Comparison of ENCODE assay signal across 14 cellular contexts in the genomic region with DNA sequence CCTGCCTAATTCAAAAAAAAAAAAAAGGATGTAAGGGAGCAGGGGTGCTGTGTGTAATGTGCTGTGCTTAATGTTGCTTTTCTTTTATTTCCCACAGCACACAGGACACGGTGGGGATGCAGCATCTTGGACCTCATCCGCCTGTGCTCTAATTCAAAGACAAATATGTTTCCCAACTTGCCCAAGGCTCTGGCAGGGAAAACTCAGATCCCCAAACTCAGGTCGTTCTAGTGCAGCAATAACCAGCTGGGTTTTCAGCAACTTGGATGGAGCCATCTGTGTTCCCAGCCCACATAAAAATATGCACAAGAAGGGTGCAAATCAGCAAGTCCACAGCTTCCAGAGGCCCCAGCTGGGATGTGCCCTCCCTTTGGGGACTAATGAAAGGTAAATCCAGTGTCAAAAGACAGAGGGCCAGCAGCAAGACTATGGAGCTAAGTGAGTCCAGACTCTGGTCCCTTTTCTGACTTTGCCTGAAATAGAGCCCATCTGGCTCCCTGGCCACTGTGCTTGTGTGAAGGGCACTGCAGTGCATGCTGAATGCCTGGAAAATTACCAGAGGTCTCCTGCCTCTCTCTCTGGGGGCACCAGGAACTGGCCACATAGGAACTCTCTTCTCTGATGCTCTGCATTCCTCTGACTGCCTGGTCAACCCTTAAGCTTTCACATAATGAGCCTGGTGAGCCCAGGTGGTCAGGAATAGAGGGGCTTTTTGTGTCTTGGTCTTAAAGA.
DNase-seq lines count a peak whose midpoint lies in the region; ATAC-seq, FAIRE-seq and TF ChIP-seq lines count a peak whose summit lies in the region.
"Had no signal": no experiment of that assay in that cellular context is flagged by ENCODE, and none has a peak within 500 bp of the region (broad histone marks: within the 10 kb centered on the region; RNA-seq: fewer than 3 reads in every experiment).

No MANE protein-coding gene starts in this region.

- H3K4me2 ChIP-seq in H1 (ENCODE audit: insufficient read depth in 1 of 2, low read depth in 2 of 2, low read length in 2 of 2) = no peak overlapping the region

- H3K36me3 ChIP-seq in ACC112 (ENCODE audit: insufficient read depth, low read length) = no peaks in the 10 kb centered on the region
- H3K36me3 ChIP-seq in H1 (ENCODE audit: control insufficient read depth in 2 of 4, insufficient read depth in 4 of 4, low read length in 3 of 4) = no peaks in the 10 kb centered on the region
- no peaks in the 10 kb centered on the region for H3K36me3 ChIP-seq in mesodermal cell (ENCODE audit: control insufficient read depth, insufficient read depth, low read length)
- no peaks in the 10 kb centered on the region for H3K36me3 ChIP-seq in prostate gland

- H3K27ac ChIP-seq in ACC112 (ENCODE audit: low read depth, low read length) (peak overlapping the region; percentile 15; the same call in 1 of the 2 replicates), H1 (ENCODE audit: low read depth, low read length) (no peak overlapping the region), mesodermal cell (ENCODE audit: low read depth, low read length, severe bottlenecking) (peak overlapping the region; percentile 60), prostate gland (no peak overlapping the region)

- H2AK5ac ChIP-seq in H1 (ENCODE audit: low read depth, low read length) = no peak overlapping the region

- H3K56ac ChIP-seq in H1 (replicated peaks; ENCODE audit: insufficient read length, low read depth, low read length) = no peak overlapping the region

- no peak for FAIRE-seq in H1 (lab: Jason Lieb, UNC)

- H4K91ac ChIP-seq in H1 (replicated peaks; ENCODE audit: insufficient read length, low read length) = no peak overlapping the region

- H4K5ac ChIP-seq in H1 (ENCODE audit: insufficient read length, low read depth, low read length) = no peak overlapping the region

- H3K79me2 ChIP-seq in ACC112 (ENCODE audit: control insufficient read depth, insufficient read depth, low read length, unreplicated experiment) (no peaks in the 10 kb centered on the region), H1 (ENCODE audit: control insufficient read depth in 1 of 2, insufficient read depth in 2 of 2, low read length in 2 of 2) (no peaks in the 10 kb centered on the region)

- POLR2A ChIA-PET in H1 (lab: Charles Lee; ENCODE audit: partially characterized antibody) = no interaction called here

- H3K23ac ChIP-seq in H1 (ENCODE audit: insufficient read length) = no peak overlapping the region

- no peaks in the 10 kb centered on the region for H4K20me1 ChIP-seq in H1 (replicated peaks in 1 of 2; ENCODE audit: control insufficient read depth in 1 of 2, insufficient read depth in 2 of 2, low read length in 2 of 2)

- H3K4me3 ChIP-seq in ACC112 (ENCODE audit: low read depth, low read length) (no peak overlapping the region), H1 (ENCODE audit: extremely low read depth in 1 of 4, insufficient read depth in 2 of 4, low read depth in 3 of 4, low read length in 4 of 4) (no peak overlapping the region), mesodermal cell (ENCODE audit: extremely low read depth, insufficient read depth, low read length, poor library complexity, severe bottlenecking) (no peak overlapping the region), prostate gland (no peak overlapping the region)

- no peaks in the 10 kb centered on the region for H3K79me1 ChIP-seq in H1 (ENCODE audit: low read depth, low read length)

- no peak overlapping the region for H3K14ac ChIP-seq in H1 (ENCODE audit: insufficient read length)

- intact Hi-C loops in prostate gland (cut with DNase I) = no loop called here

- DNase-seq in LHCN-M2 (ENCODE audit: low read depth) = peak; percentile 36
- no peak for DNase-seq in H1 (ENCODE audit: low read depth in 1 of 2, low spot score in 2 of 2)
- DNase-seq in prostate gland (ENCODE audit: low spot score) = no peak
- no peak for DNase-seq in activated naive CD4-positive, alpha-beta T cell treated with Interleukin-2 at 50 U/mL for 16 hours
- DNase-seq: activated CD4-positive, alpha-beta T cell treated with anti-CD3 and anti-CD28 coated beads, Interleukin-2, amount 50 U/mL, for 48 hours; activated effector memory CD4-positive, alpha-beta T cell treated with Interleukin-2 at 50 U/mL for 16 hours; DMS79 treated with DMSO at 0.1 percent for 48 hours; NCI-H187 treated with DMSO at 0.1 percent for 48 hours; stimulated activated CD4-positive, alpha-beta T cell treated with anti-CD3 and anti-CD28 coated beads, Interleukin-15, amount 100 ng/mL, for 24 hours had no signal

- 83% methylated on average over 3 of the region's 3 CpGs; no CpG with 5 or more reads in 1 of the 2 experiments for WGBS in H1 (ENCODE audit: extremely low coverage in 1 of 2, insufficient coverage in 1 of 2, insufficient read length in 1 of 2, insufficient replicate concordance in 2 of 2, low coverage in 1 of 2, low lambda C conversion rate in 2 of 2, missing lambda C conversion rate in 1 of 2), 2 experiments
- WGBS in mesodermal cell (ENCODE audit: insufficient coverage in 2 of 2), 2 experiments = 71 to 93% methylated on average over 1 to 3 of the region's 3 CpGs
- 52% methylated on average over 3 of the region's 3 CpGs for WGBS in prostate gland

- H3K4me1 ChIP-seq in ACC112 (ENCODE audit: control insufficient read depth, insufficient read depth, low read length, unreplicated experiment) (peaks cover 52% of the 10 kb centered on the region), H1 (replicated peaks in 1 of 4; ENCODE audit: control insufficient read depth in 3 of 4, insufficient read depth in 4 of 4, low read length in 3 of 4) (peaks cover 0 to 8% (median 6%) of the 10 kb centered on the region in 4 experiments; a peak in 4 of 7 replicates), mesodermal cell (ENCODE audit: control insufficient read depth, insufficient read depth, low read length, poor library complexity, severe bottlenecking) (peaks cover 12% of the 10 kb centered on the region), prostate gland (replicated peaks) (no peaks in the 10 kb centered on the region)

- H3K23me2 ChIP-seq in H1 (ENCODE audit: low read depth, low read length) = no peaks in the 10 kb centered on the region

- no peak overlapping the region for H2BK20ac ChIP-seq in H1 (ENCODE audit: low read length)

- no peak for TF ChIP-seq CTCF in H1 (IDR thresholded peaks at IDR 0.05; ENCODE audit: control extremely low read depth in 1 of 3, insufficient read depth in 1 of 3, low read depth in 1 of 3, low read length in 3 of 3)
- TF ChIP-seq CTCF in prostate gland (IDR thresholded peaks at IDR 0.05) = no peak

- H2BK15ac ChIP-seq in H1 (ENCODE audit: low read length) = no peak overlapping the region

- no peaks in the 10 kb centered on the region for H3K27me3 ChIP-seq in ACC112 (ENCODE audit: insufficient read depth, low read length)
- no peaks in the 10 kb centered on the region for H3K27me3 ChIP-seq in H1 (replicated peaks in 1 of 4; ENCODE audit: control insufficient read depth in 3 of 4, extremely low read depth in 1 of 4, insufficient read depth in 3 of 4, low read length in 3 of 4)
- no peaks in the 10 kb centered on the region for H3K27me3 ChIP-seq in prostate gland (replicated peaks; ENCODE audit: insufficient read depth)

- no peak overlapping the region for H2BK5ac ChIP-seq in H1 (ENCODE audit: low read depth, low read length)

- H3K4ac ChIP-seq in H1 (replicated peaks; ENCODE audit: insufficient read length, low read depth, low read length) = no peak overlapping the region

- ATAC-seq in GM21367 (IDR thresholded peaks at IDR 0.05; ENCODE audit: unreplicated experiment) (no peak), GM19328 (IDR thresholded peaks at IDR 0.05; ENCODE audit: unreplicated experiment) (no peak)
- ATAC-seq: Panc1 had no signal

- CTCF ChIA-PET in H1 (lab: Charles Lee; ENCODE audit: partially characterized antibody) = interaction anchor here (1.0 to 1.1 kb wide), 2 partner anchors 8 to 12 kb away, joined by 3 to 4 read pairs; no protein-coding TSS in a partner anchor

- H2BK12ac ChIP-seq in H1 (ENCODE audit: low read depth, low read length) = no peak overlapping the region

- no peak for TF ChIP-seq RAD21 in H1 (IDR thresholded peaks at IDR 0.05 in 1 of 2, conservative IDR thresholded peaks at IDR 0.05 in 1 of 2; ENCODE audit: low read depth in 2 of 2, low read length in 2 of 2)

- peak overlapping the region; percentile 0 for H2AFZ ChIP-seq in ACC112 (ENCODE audit: low read length, unreplicated experiment)
- H2AFZ ChIP-seq in H1 (ENCODE audit: low read length) = 0 out of 2 replicates have a peak overlapping the region, but pooled peaks have one; percentile 62

- no peak overlapping the region for H2BK120ac ChIP-seq in H1 (replicated peaks; ENCODE audit: low read depth, low read length)

- no peak overlapping the region for H3K9ac ChIP-seq in H1 (replicated peaks in 1 of 4; ENCODE audit: extremely low read depth in 1 of 4, low read depth in 3 of 4, low read length in 3 of 4)

- TF ChIP-seq POLR2A in H1 (IDR thresholded peaks at IDR 0.05; ENCODE audit: control extremely low read depth in 1 of 2, low read depth in 2 of 2, low read length in 2 of 2) (no peak), prostate gland (IDR thresholded peaks at IDR 0.05) (no peak)

- H3K9me3 ChIP-seq in H1 (ENCODE audit: insufficient read depth in 2 of 2, low read depth in 1 of 2, low read length in 1 of 2) = no peaks in the 10 kb centered on the region
- no peaks in the 10 kb centered on the region for H3K9me3 ChIP-seq in mesodermal cell (ENCODE audit: control insufficient read depth, low read length)
- no peaks in the 10 kb centered on the region for H3K9me3 ChIP-seq in prostate gland

- no peak overlapping the region; the same call in 1 of the 2 replicates for H4K8ac ChIP-seq in H1 (ENCODE audit: extremely low read depth, insufficient read depth, low read length)

- no peak overlapping the region for H3K18ac ChIP-seq in H1 (ENCODE audit: extremely low read depth, low read length)

- TF ChIP-seq EP300 in H1 (IDR thresholded peaks at IDR 0.05; ENCODE audit: borderline replicate concordance in 1 of 2, low read depth in 2 of 2, low read length in 2 of 2) = no peak

TF ChIP-seq in H1, 55 proteins besides CTCF, POLR2A, EP300 and RAD21 (continues in another document):
- TF ChIP-seq ZNF274 (IDR thresholded peaks at IDR 0.05; ENCODE audit: borderline replicate concordance, extremely low read depth, low read length) = no peak
- TF ChIP-seq JUN (IDR thresholded peaks at IDR 0.05; ENCODE audit: low read depth, low read length) = no peak
- TF ChIP-seq HDAC2 (IDR thresholded peaks at IDR 0.05; ENCODE audit: borderline replicate concordance in 1 of 2, low read depth in 2 of 2, low read length in 2 of 2) = no peak
- TF ChIP-seq NRF1 (IDR thresholded peaks at IDR 0.05; ENCODE audit: low read depth, low read length) = no peak
- no peak for TF ChIP-seq USF2 (IDR thresholded peaks at IDR 0.05; ENCODE audit: low read length)
- TF ChIP-seq TEAD4 (IDR thresholded peaks at IDR 0.05; ENCODE audit: low read depth, low read length) = no peak

Comparison
In these comparisons a context has a peak if more than half of its experiments do, and no peak if none do; other contexts are left out.
1. H3K27ac ChIP-seq: peak in ACC112 (single experiment) and mesodermal cell (single experiment); none in H1 (single experiment) and prostate gland (0 of 2).